In genomic region chr16:4933871-4934395, GRCh38 we compare ENCODE assay signal across 19 cellular contexts. TPM values are rescaled to one million over a fixed set of nuclear protein-coding genes. Genes with fewer than 3 reads are reported as not detected.
DNase-seq lines count a peak whose midpoint lies in the region; ATAC-seq and TF ChIP-seq lines count a peak whose summit lies in the region.
"Had no signal": no experiment of that assay in that cellular context is flagged by ENCODE, and none has a peak within 500 bp of the region (broad histone marks: within the 10 kb centered on the region; RNA-seq: fewer than 3 reads in every experiment).

No MANE protein-coding gene starts in this region.

- in situ Hi-C loops in mammary epithelial cell (cut with MboI; ENCODE audit: low sequenced_read_pairs in 2 of 2): no loop called here

- peaks cover 8 to 17% of the 10 kb centered on the region in 2 donors for H3K4me1 ChIP-seq in breast epithelium
- H3K4me1 ChIP-seq in mammary epithelial cell (ENCODE audit: insufficient read depth, low read length): peaks cover 27% of the 10 kb centered on the region
- H3K4me1 ChIP-seq in lower lobe of right lung: peaks cover 25% of the 10 kb centered on the region
- peaks cover 81% of the 10 kb centered on the region for H3K4me1 ChIP-seq in vagina
- H3K4me1 ChIP-seq: HAP-1 had no signal

- WGBS in mammary epithelial cell (ENCODE audit: low coverage, missing lambda C conversion rate): 95% methylated on average over 15 of the region's 15 CpGs

- DNase-seq in breast epithelium (ENCODE audit: low spot score in 2 of 2): no peak
- DNase-seq in mammary epithelial cell: no peak
- DNase-seq in epithelial cell of esophagus (ENCODE audit: low read depth): no peak
- DNase-seq in lower lobe of right lung: no peak
- no peak for DNase-seq in vagina (ENCODE audit: extremely low spot score in 2 of 2)
- DNase-seq in mesenteric fat pad (ENCODE audit: low spot score): no peak
- DNase-seq: Caco-2, IMR-90, NCI-H1417 treated with DMSO at 0.1 percent for 48 hours, NCI-H187 treated with DMSO at 0.1 percent for 48 hours, NCI-H345, NCI-H524 treated with DMSO at 0.1 percent for 48 hours had no signal

- H4K20me1 ChIP-seq in mammary epithelial cell (ENCODE audit: insufficient read depth, low read length): no peaks in the 10 kb centered on the region

- H3K79me2 ChIP-seq in mammary epithelial cell (ENCODE audit: insufficient read depth, low read length): peaks cover 73% of the 10 kb centered on the region

- H2AFZ ChIP-seq in mammary epithelial cell (ENCODE audit: low read depth, low read length): no peak overlapping the region

- peak overlapping the region in 2 of 3 donors; percentile 2 to 81 for H3K4me3 ChIP-seq in breast epithelium
- H3K4me3 ChIP-seq in mammary epithelial cell (replicated peaks in 1 of 3; ENCODE audit: insufficient read depth in 1 of 3, low read depth in 2 of 3, low read length in 3 of 3): no peak overlapping the region
- peak overlapping the region; percentile 95 for H3K4me3 ChIP-seq in epithelial cell of esophagus (ENCODE audit: low read length)
- no peak overlapping the region for H3K4me3 ChIP-seq in lower lobe of right lung
- peak overlapping the region in 1 of 2 donors; percentile 84 for H3K4me3 ChIP-seq in vagina
- H3K4me3 ChIP-seq: HAP-1 had no signal

- no peaks in the 10 kb centered on the region for H3K36me3 ChIP-seq in breast epithelium
- no peaks in the 10 kb centered on the region for H3K36me3 ChIP-seq in mammary epithelial cell (ENCODE audit: insufficient read depth, low read length)
- H3K36me3 ChIP-seq in lower lobe of right lung: no peaks in the 10 kb centered on the region
- H3K36me3 ChIP-seq in vagina: peaks cover 0 to 5% of the 10 kb centered on the region in 2 donors
- H3K36me3 ChIP-seq: HAP-1 had no signal

- H3K9ac ChIP-seq in mammary epithelial cell (ENCODE audit: insufficient read depth, low read length): no peak overlapping the region

- H3K27me3 ChIP-seq in breast epithelium (no peaks in the 10 kb centered on the region), mammary epithelial cell (ENCODE audit: insufficient read depth, low read length) (no peaks in the 10 kb centered on the region), lower lobe of right lung (ENCODE audit: low read depth) (peaks cover 22% of the 10 kb centered on the region), vagina (no peaks in the 10 kb centered on the region)

- no peak for TF ChIP-seq CTCF in breast epithelium (IDR thresholded peaks at IDR 0.05)
- TF ChIP-seq CTCF in mammary epithelial cell (conservative IDR thresholded peaks at IDR 0.05 in 1 of 2, IDR thresholded peaks at IDR 0.05 in 1 of 2; ENCODE audit: extremely low read depth in 1 of 2, insufficient read depth in 1 of 2, low read depth in 1 of 2, low read length in 2 of 2): no peak
- no peak for TF ChIP-seq CTCF in epithelial cell of esophagus (IDR thresholded peaks at IDR 0.05; ENCODE audit: insufficient read depth, low read depth, low read length, missing control alignments)
- no peak for TF ChIP-seq CTCF in lower lobe of right lung (IDR thresholded peaks at IDR 0.05)
- TF ChIP-seq CTCF in vagina (IDR thresholded peaks at IDR 0.05): no peak

- no peak overlapping the region for H3K4me2 ChIP-seq in mammary epithelial cell (ENCODE audit: insufficient read depth, low read depth, low read length)

- H3K27ac ChIP-seq in breast epithelium: peak overlapping the region; percentile 93 to 95
- H3K27ac ChIP-seq in mammary epithelial cell (ENCODE audit: insufficient read depth, low read depth, low read length): no peak overlapping the region
- H3K27ac ChIP-seq in lower lobe of right lung: peak overlapping the region; percentile 11
- H3K27ac ChIP-seq in vagina: peak overlapping the region; percentile 91
- H3K27ac ChIP-seq: 22Rv1 had no signal

- CTCF ChIA-PET in mammary epithelial cell (lab: Charles Lee; ENCODE audit: low non-redundant PET): no interaction called here

- no TSS peak for BruUV-seq in mammary epithelial cell (replicated peaks; lab: Mats Ljungman, UMichigan)

- ATAC-seq in lower lobe of right lung (no peak), GM21360 (IDR thresholded peaks at IDR 0.05; ENCODE audit: unreplicated experiment) (no peak), GM21423 (IDR thresholded peaks at IDR 0.05; ENCODE audit: unreplicated experiment) (no peak)
- ATAC-seq: Panc1, Right ventricle myocardium inferior had no signal

- dilution Hi-C loops in mammary epithelial cell (cut with HindIII; ENCODE audit: low sequenced_read_pairs): loop anchor here (5.0 kb wide), 1 partner anchor 72 kb away; no protein-coding TSS in a partner anchor

- intact Hi-C loops in breast epithelium (cut with DNase I; ENCODE audit: low total_unique reads): no loop called here
- intact Hi-C loops in mammary epithelial cell (cut with micrococcal nuclease): no loop called here
- intact Hi-C loops in lower lobe of right lung (cut with DNase I): no loop called here
- intact Hi-C loops in vagina (cut with DNase I): no loop called here

- TF ChIP-seq POLR2A in breast epithelium (IDR thresholded peaks at IDR 0.05) (no peak), vagina (IDR thresholded peaks at IDR 0.05) (no peak)

- H3K9me3 ChIP-seq in breast epithelium (no peaks in the 10 kb centered on the region), mammary epithelial cell (replicated peaks; ENCODE audit: insufficient read depth, low read length) (no peaks in the 10 kb centered on the region), lower lobe of right lung (no peaks in the 10 kb centered on the region), vagina (no peaks in the 10 kb centered on the region)
- H3K9me3 ChIP-seq: Caco-2, HAP-1 had no signal

RNA-seq across cellular contexts. Expression of gene PPL, which starts 3.0 kb away (rescaled TPM):
- total RNA-seq in breast epithelium (100 to 1,000 TPM in 1 of 3 donors, 10 to 100 TPM in 2; 53.1 to 169 (median 97.5) TPM), mammary epithelial cell (10 to 100 TPM; 58.1 to 73.2 TPM), lower lobe of right lung (60.5 TPM), vagina (391 TPM), mesenteric fat pad (10.9 TPM)
- polyA plus RNA-seq in mammary epithelial cell: 43.0 TPM
- polyA minus RNA-seq in mammary epithelial cell: 138 TPM

RNA-seq across cellular contexts. Expression of gene SEC14L5, which starts 24.2 kb away (rescaled TPM):
- total RNA-seq in breast epithelium: 1 to 10 TPM in 1 of 3 donors, under 1 TPM in 2; 0.33 to 1.3 (median 0.59) TPM
- total RNA-seq in mammary epithelial cell: under 1 TPM in 1 of 2 donors, not detected in 1; under 0.01 TPM
- polyA plus RNA-seq in mammary epithelial cell: 0.03 TPM
- not detected for polyA minus RNA-seq in mammary epithelial cell
- 0.41 TPM for total RNA-seq in lower lobe of right lung
- total RNA-seq in vagina: 0.49 TPM
- total RNA-seq in mesenteric fat pad: 0.35 TPM
- total RNA-seq: HT1080, IMR-90 had no signal

Comparison
In these comparisons a context has a peak if more than half of its experiments do, and no peak if none do; other contexts are left out.
1. H3K4me3 ChIP-seq: peak in breast epithelium (2 of 3) and epithelial cell of esophagus (single experiment); none in mammary epithelial cell (0 of 3) and lower lobe of right lung (single experiment).